Comparison of ENCODE assay signal across 21 cellular contexts in the genomic region with DNA sequence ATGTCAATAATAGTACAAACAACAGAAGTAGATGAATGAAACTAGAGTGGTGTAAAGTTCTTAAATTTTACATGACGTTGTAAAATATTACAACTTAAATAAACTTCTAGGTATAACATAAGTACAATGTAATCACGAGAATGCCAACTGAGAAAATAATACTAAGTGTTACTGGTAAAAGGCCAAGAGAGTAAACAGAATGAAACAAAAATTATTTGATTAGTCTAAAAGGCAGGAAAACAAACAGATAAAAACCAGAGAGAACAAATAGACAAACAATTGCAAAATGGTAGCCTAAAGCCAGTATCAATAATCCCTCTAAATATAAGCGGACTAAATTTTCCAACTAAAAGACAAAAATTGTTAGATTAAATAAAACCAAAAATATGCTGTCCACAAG.
DNase-seq lines count a peak whose midpoint lies in the region; ATAC-seq, FAIRE-seq and TF ChIP-seq lines count a peak whose summit lies in the region.
"Had no signal": no experiment of that assay in that cellular context is flagged by ENCODE, and none has a peak within 500 bp of the region (broad histone marks: within the 10 kb centered on the region; RNA-seq: fewer than 3 reads in every experiment).

No MANE protein-coding gene starts in this region.

- no peak for TF ChIP-seq RAD21 in K562 (CRISPR knock-in tag; conservative IDR thresholded peaks at IDR 0.05 in 1 of 2, IDR thresholded peaks at IDR 0.05 in 1 of 2)

- no peak overlapping the region for H3K4me2 ChIP-seq in K562 (ENCODE audit: insufficient read depth, low read length)

- TF ChIP-seq CTCF in HEK293 (tag by site-specific recombination; IDR thresholded peaks at IDR 0.05) (no peak), K562 (IDR thresholded peaks at IDR 0.05 in 2 of 3, conservative IDR thresholded peaks at IDR 0.05 in 1 of 3; ENCODE audit: insufficient read depth in 2 of 3, low read depth in 1 of 3, low read length in 3 of 3) (no peak), endothelial cell (IDR thresholded peaks at IDR 0.05; ENCODE audit: unreplicated experiment) (no peak), pancreas (IDR thresholded peaks at IDR 0.05) (no peak)

- intact Hi-C loops in K562 (cut with micrococcal nuclease) (no loop called here), pancreas (cut with DNase I) (no loop called here)

- H3K9me1 ChIP-seq in K562 (ENCODE audit: control insufficient read depth, insufficient read depth, low read length) = no peaks in the 10 kb centered on the region

- no peak overlapping the region for H2AFZ ChIP-seq in K562 (ENCODE audit: low read depth, low read length)
- H2AFZ ChIP-seq: GM23248 had no signal

- 93% methylated on average over 3 of the region's 3 CpGs for WGBS in K562 (ENCODE audit: insufficient coverage, low coverage, missing lambda C conversion rate)
- 93 to 94% methylated on average over 3 of the region's 3 CpGs for WGBS in pancreas, 2 donors

- H4K20me1 ChIP-seq in K562 (replicated peaks; ENCODE audit: control insufficient read depth, insufficient read depth, low read length) = no peaks in the 10 kb centered on the region

- peak overlapping the region; percentile 4 for H3K4me3 Mint-ChIP-seq in endothelial cell (ENCODE audit: unreplicated experiment)
- H3K4me3 Mint-ChIP-seq: CD4-positive, alpha-beta memory T cell had no signal

- H3K4me1 ChIP-seq in HEK293 (ENCODE audit: control insufficient read depth, insufficient read depth, low read length) (no peaks in the 10 kb centered on the region), K562 (replicated peaks in 1 of 2; ENCODE audit: control insufficient read depth in 2 of 2, insufficient read depth in 2 of 2, low read length in 2 of 2) (no peaks in the 10 kb centered on the region), pancreas (no peaks in the 10 kb centered on the region)

- no peak for TF ChIP-seq POLR2A in K562 (conservative IDR thresholded peaks at IDR 0.05)

- H3K27me3 Mint-ChIP-seq in endothelial cell (ENCODE audit: unreplicated experiment) = no peaks in the 10 kb centered on the region
- H3K27me3 Mint-ChIP-seq: CD4-positive, alpha-beta memory T cell had no signal

- DNase-seq in K562 (ENCODE audit: extremely low read depth in 1 of 4, low spot score in 3 of 4) (no peak), endothelial cell (ENCODE audit: low spot score) (no peak), pancreas (no peak), SKM-1 (lab: John Stamatoyannopoulos, UW; ENCODE audit: unreplicated experiment) (no peak)
- DNase-seq in activated CD4-positive, alpha-beta T cell treated with anti-CD3 and anti-CD28 coated beads for 1 hour = no peak
- DNase-seq: 8988T; C1 segment of cervical spinal cord; Calu3; CD4-positive, alpha-beta memory T cell; COR-L47; DMS53; DMS79 treated with DMSO at 0.1 percent for 48 hours; GF-D8; GM23248; H7; HCEC 1CT had no signal

- peaks cover 49% of the 10 kb centered on the region for H3K36me3 Mint-ChIP-seq in endothelial cell (ENCODE audit: low read depth, unreplicated experiment)

- H3K4me3 ChIP-seq in HEK293 (ENCODE audit: low read depth, low read length) (no peak overlapping the region), K562 (no peak overlapping the region), pancreas (no peak overlapping the region)
- H3K4me3 ChIP-seq: GM23248 had no signal

- in situ Hi-C loops in K562 (cut with MboI) = no loop called here

- H3K27me3 ChIP-seq in K562 (ENCODE audit: control insufficient read depth in 2 of 2, insufficient read depth in 2 of 2, low read length in 2 of 2) (no peaks in the 10 kb centered on the region), pancreas (no peaks in the 10 kb centered on the region)

- H3K27ac ChIP-seq in HEK293 (ENCODE audit: extremely low read depth, low read depth, low read length) (no peak overlapping the region), K562 (ENCODE audit: extremely low read depth, low read depth, low read length) (no peak overlapping the region), pancreas (no peak overlapping the region)
- H3K27ac ChIP-seq: GM23248 had no signal

- H3K79me2 ChIP-seq in K562 (ENCODE audit: control insufficient read depth, insufficient read depth, low read length) = no peaks in the 10 kb centered on the region

- H3K36me3 ChIP-seq in HEK293 (ENCODE audit: control insufficient read depth in 2 of 2, insufficient read depth in 1 of 2, low read length in 2 of 2) = peaks cover 17 to 37% of the 10 kb centered on the region in 2 experiments
- H3K36me3 ChIP-seq in K562 (ENCODE audit: control insufficient read depth, insufficient read depth, low read length) = peaks cover 11% of the 10 kb centered on the region; the same call in 2 of the 3 replicates
- peaks cover 0 to 11% (median 3%) of the 10 kb centered on the region in 3 donors for H3K36me3 ChIP-seq in pancreas

- FAIRE-seq in K562 (lab: Jason Lieb, UNC) (no peak), pancreas (lab: Jason Lieb, UNC) (peak; percentile 71)
- FAIRE-seq: GM12891, GM18507, H1 had no signal

- POLR2A ChIA-PET in HEK293 (lab: Yijun Ruan, JAX) (no interaction called here), K562 (lab: Yijun Ruan, JAX) (no interaction called here)

- CTCF ChIA-PET in HEK293 (lab: Yijun Ruan, JAX) (interaction anchor here (1.8 kb wide), 1 partner anchor 140 kb away, joined by 3 read pairs; no protein-coding TSS in a partner anchor), K562 (lab: Yijun Ruan, JAX; ENCODE audit: low intra/inter-chr PET ratio) (no interaction called here)

- H3K27ac Mint-ChIP-seq in endothelial cell (ENCODE audit: unreplicated experiment) = no peak overlapping the region
- H3K27ac Mint-ChIP-seq: CD4-positive, alpha-beta memory T cell had no signal

- no peak overlapping the region for H3K9ac ChIP-seq in K562 (ENCODE audit: insufficient read depth in 1 of 2, low read depth in 2 of 2, low read length in 2 of 2)
- H3K9ac ChIP-seq: GM23248 had no signal

- ATAC-seq in K562 = no peak
- no peak for ATAC-seq in pancreas
- ATAC-seq in GM19397 (IDR thresholded peaks at IDR 0.05; ENCODE audit: unreplicated experiment) = no peak

- H3K9me3 Mint-ChIP-seq in endothelial cell (ENCODE audit: unreplicated experiment) = peaks cover 4% of the 10 kb centered on the region

- peaks cover 6% of the 10 kb centered on the region; the same call in 1 of the 2 replicates for H3K9me3 ChIP-seq in HEK293 (ENCODE audit: control insufficient read depth, insufficient read depth, low read depth, low read length)
- no peaks in the 10 kb centered on the region; the same call in 1 of the 2 replicates for H3K9me3 ChIP-seq in K562 (replicated peaks; ENCODE audit: control insufficient read depth, insufficient read depth, low read depth, low read length)
- H3K9me3 ChIP-seq in pancreas = peaks cover 0 to 7% (median 0%) of the 10 kb centered on the region in 4 donors

- no TSS peak for BruUV-seq in K562 (replicated peaks; lab: Mats Ljungman, UMichigan)

- TF ChIP-seq EP300 in K562 (IDR thresholded peaks at IDR 0.05; ENCODE audit: low read length) = no peak

- H3K4me1 Mint-ChIP-seq in endothelial cell (ENCODE audit: unreplicated experiment) = peaks cover 2% of the 10 kb centered on the region

TF ChIP-seq in HEK293, 187 proteins besides CTCF, POLR2A, EP300 and RAD21:
- no peak for TF ChIP-seq ZNF529 (tag by site-specific recombination; IDR thresholded peaks at IDR 0.05; ENCODE audit: insufficient replicate concordance)
- TF ChIP-seq, protein P1, sequence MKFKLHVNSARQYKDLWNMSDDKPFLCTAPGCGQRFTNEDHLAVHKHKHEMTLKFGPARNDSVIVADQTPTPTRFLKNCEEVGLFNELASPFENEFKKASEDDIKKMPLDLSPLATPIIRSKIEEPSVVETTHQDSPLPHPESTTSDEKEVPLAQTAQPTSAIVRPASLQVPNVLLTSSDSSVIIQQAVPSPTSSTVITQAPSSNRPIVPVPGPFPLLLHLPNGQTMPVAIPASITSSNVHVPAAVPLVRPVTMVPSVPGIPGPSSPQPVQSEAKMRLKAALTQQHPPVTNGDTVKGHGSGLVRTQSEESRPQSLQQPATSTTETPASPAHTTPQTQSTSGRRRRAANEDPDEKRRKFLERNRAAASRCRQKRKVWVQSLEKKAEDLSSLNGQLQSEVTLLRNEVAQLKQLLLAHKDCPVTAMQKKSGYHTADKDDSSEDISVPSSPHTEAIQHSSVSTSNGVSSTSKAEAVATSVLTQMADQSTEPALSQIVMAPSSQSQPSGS (tag by site-specific recombination; IDR thresholded peaks at IDR 0.05; ENCODE audit: low read depth) = no peak
- TF ChIP-seq ZNF624 (tag by site-specific recombination; IDR thresholded peaks at IDR 0.05) = no peak
- TF ChIP-seq ZNF133 (tag by site-specific recombination; IDR thresholded peaks at IDR 0.05) = peak; percentile 57; the same call in 1 of the 2 replicates
- no peak for TF ChIP-seq ZNF791 (tag by site-specific recombination; IDR thresholded peaks at IDR 0.05)
- no peak for TF ChIP-seq TRIM28 (IDR thresholded peaks at IDR 0.05; ENCODE audit: borderline replicate concordance, low read length)
- TF ChIP-seq ZSCAN23 (tag by site-specific recombination; IDR thresholded peaks at IDR 0.05) = no peak
- TF ChIP-seq ZNF548 (tag by site-specific recombination; IDR thresholded peaks at IDR 0.05) = no peak
TF ChIP-seq in HEK293: peak in this region for 1.

TF ChIP-seq in K562, 482 proteins besides CTCF, POLR2A, EP300 and RAD21 (continues in another document):
- TF ChIP-seq ZNF507 (tag; conservative IDR thresholded peaks at IDR 0.05) = peak; percentile 83
- TF ChIP-seq, protein P2, sequence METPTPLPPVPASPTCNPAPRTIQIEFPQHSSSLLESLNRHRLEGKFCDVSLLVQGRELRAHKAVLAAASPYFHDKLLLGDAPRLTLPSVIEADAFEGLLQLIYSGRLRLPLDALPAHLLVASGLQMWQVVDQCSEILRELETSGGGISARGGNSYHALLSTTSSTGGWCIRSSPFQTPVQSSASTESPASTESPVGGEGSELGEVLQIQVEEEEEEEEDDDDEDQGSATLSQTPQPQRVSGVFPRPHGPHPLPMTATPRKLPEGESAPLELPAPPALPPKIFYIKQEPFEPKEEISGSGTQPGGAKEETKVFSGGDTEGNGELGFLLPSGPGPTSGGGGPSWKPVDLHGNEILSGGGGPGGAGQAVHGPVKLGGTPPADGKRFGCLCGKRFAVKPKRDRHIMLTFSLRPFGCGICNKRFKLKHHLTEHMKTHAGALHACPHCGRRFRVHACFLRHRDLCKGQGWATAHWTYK (CRISPR knock-in tag; IDR thresholded peaks at IDR 0.05) = no peak
